8 cellular contexts compared by ENCODE assay signal in the genomic region with DNA sequence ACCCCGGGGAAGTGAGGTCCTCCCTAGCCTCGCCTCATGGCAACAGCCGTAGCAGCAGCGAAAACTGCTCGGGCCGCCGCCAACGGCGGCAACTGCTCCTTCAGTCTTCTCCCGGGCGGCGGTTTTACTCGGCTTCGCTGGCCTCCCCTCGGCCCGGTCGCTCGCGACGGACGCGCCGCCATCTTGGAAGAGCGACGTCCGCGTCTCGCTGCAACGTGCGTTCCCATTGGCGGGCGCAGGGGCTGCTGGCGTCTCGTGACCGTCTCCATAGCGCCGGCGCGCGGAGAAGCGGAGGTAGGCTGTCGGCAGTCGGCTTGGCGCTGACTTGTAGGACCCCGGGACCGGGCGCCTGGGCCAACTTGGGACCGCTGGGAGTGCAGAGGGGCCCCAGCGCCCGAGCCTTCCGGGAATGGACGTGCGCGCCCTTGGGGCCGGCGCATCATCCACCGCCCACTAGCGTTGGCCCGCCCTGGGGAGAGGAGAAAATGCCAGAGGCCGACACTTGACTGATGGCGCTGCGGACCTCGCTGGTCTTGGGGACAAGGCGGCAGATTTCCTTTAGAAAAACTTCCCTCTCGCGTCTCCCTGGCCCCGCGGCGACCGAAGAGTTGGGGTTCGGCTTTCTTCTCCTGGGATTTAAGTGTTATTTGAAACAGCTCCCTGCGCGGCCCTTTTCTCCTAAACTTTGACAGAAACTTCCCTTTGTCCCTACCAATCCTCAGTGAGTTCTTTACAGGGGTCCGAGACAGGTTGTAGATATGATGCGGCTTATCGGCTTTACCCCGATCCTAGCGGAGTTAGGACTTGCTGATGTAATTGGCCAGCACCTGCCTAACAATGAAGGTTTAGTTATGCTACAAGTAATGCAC. TPM values are rescaled to one million over a fixed set of nuclear protein-coding genes. Genes with fewer than 3 reads are reported as not detected.
A peak's percentile ranks its signal among the peaks of the same experiment; 100 is the strongest.
DNase-seq lines count a peak whose midpoint lies in the region; ATAC-seq and TF ChIP-seq lines count a peak whose summit lies in the region.

A gene with protein sequence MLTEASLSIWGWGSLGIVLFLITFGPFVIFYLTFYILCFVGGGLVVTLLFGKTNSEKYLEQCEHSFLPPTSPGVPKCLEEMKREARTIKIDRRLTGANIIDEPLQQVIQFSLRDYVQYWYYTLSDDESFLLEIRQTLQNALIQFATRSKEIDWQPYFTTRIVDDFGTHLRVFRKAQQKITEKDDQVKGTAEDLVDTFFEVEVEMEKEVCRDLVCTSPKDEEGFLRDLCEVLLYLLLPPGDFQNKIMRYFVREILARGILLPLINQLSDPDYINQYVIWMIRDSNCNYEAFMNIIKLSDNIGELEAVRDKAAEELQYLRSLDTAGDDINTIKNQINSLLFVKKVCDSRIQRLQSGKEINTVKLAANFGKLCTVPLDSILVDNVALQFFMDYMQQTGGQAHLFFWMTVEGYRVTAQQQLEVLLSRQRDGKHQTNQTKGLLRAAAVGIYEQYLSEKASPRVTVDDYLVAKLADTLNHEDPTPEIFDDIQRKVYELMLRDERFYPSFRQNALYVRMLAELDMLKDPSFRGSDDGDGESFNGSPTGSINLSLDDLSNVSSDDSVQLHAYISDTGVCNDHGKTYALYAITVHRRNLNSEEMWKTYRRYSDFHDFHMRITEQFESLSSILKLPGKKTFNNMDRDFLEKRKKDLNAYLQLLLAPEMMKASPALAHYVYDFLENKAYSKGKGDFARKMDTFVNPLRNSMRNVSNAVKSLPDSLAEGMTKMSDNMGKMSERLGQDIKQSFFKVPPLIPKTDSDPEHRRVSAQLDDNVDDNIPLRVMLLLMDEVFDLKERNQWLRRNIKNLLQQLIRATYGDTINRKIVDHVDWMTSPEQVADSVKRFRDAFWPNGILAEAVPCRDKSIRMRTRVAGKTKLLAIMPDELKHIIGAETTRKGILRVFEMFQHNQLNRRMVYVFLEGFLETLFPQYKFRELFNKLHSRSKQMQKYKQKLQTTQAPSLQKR (minus strand): TSS at position 193 of the 869 bp plus-strand sequence. CDS start 199 bp downstream, outside the sequence.

- peak within 1 kb of the TSS; percentile 69 to 93 (median 88) for H3K4me3 ChIP-seq in BLaER1 treated with 17β-estradiol and CSF1 and Interleukin-3, amounts not matched to agents 10 nM and 100 nM
- peak within 1 kb of the TSS; percentile 97 for H3K4me3 ChIP-seq in coronary artery

- intact Hi-C loops in left colon (cut with DNase I, micrococcal nuclease), result no loop called here

- H3K27me3 ChIP-seq in BLaER1 treated with 17β-estradiol and CSF1 and Interleukin-3, amounts not matched to agents 10 nM and 100 nM, result no peaks in the 10 kb centered on the region

- H3K27ac ChIP-seq in BLaER1 treated with 17β-estradiol and CSF1 and Interleukin-3, amounts not matched to agents 10 nM and 100 nM, result peak within 1 kb of the TSS; percentile 89 to 100 (median 95)
- H3K27ac ChIP-seq in coronary artery, result peak within 1 kb of the TSS; percentile 95 to 98

- ATAC-seq in HG03460 (IDR thresholded peaks at IDR 0.05; ENCODE audit: unreplicated experiment) (peak; percentile 95), left colon (peak; percentile 94)

- peaks cover 0 to 9% (median 0%) of the 10 kb centered on the region in 11 experiments; a peak in 5 of 22 replicates for H3K36me3 ChIP-seq in BLaER1 treated with 17β-estradiol and CSF1 and Interleukin-3, amounts not matched to agents 10 nM and 100 nM

- DNase-seq in GM19240 (ENCODE audit: insufficient read length, low spot score) (peak; percentile 43), NCI-H524 treated with DMSO at 0.1 percent for 48 hours (lab: John Stamatoyannopoulos, UW) (peak; percentile 42), coronary artery (ENCODE audit: low spot score) (peak; percentile 94), left colon (peak; percentile 91 to 94)
- peak; percentile 93 for DNase-seq in activated CD4-positive, alpha-beta T cell treated with anti-CD3 and anti-CD28 coated beads for 48 hours
- peak; percentile 89 for DNase-seq in stimulated activated CD4-positive, alpha-beta T cell treated with anti-CD3 and anti-CD28 coated beads, Interleukin-1b, Interleukin-23, amount 100 ng/mL, for 48 hours

- peaks cover 0 to 33% (median 3%) of the 10 kb centered on the region in 11 experiments; a peak in 8 of 22 replicates for H4K20me1 ChIP-seq in BLaER1 treated with 17β-estradiol and CSF1 and Interleukin-3, amounts not matched to agents 10 nM and 100 nM

- peak within 1 kb of the TSS; percentile 91 to 99 (median 96) for H3K9ac ChIP-seq in BLaER1 treated with 17β-estradiol and CSF1 and Interleukin-3, amounts not matched to agents 10 nM and 100 nM

- H3K4me1 ChIP-seq in BLaER1 treated with 17β-estradiol and CSF1 and Interleukin-3, amounts not matched to agents 10 nM and 100 nM, result peaks cover 17 to 43% (median 29%) of the 10 kb centered on the region in 10 experiments

- TF ChIP-seq CTCF in coronary artery (IDR thresholded peaks at IDR 0.05), result no peak

- H3K4me2 ChIP-seq in BLaER1 treated with 17β-estradiol and CSF1 and Interleukin-3, amounts not matched to agents 10 nM and 100 nM, result peak within 1 kb of the TSS; percentile 84 to 97 (median 88)

- H3K9me3 ChIP-seq in BLaER1 treated with 17β-estradiol and CSF1 and Interleukin-3, amounts not matched to agents 10 nM and 100 nM (replicated peaks in 1 of 11), result no peaks in the 10 kb centered on the region; a peak in 1 of 22 replicates

RNA-seq across cellular contexts. Expression of the gene that starts here (rescaled TPM):
- total RNA-seq in left colon, result 10 to 100 TPM; 63.2 to 63.8 TPM

Comparison
In these comparisons a context has a peak if more than half of its experiments do, and no peak if none do; other contexts are left out.
1. Peak in every context shown above with its lines: DNase-seq, ATAC-seq, H3K4me3 ChIP-seq and H3K27ac ChIP-seq.
2. DNase-seq: peak in every context shown above with its lines; median percentile 94 in coronary artery; 93 in activated CD4-positive, alpha-beta T cell treated with anti-CD3 and anti-CD28 coated beads for 48 hours; 92 in left colon; 89 in stimulated activated CD4-positive, alpha-beta T cell treated with anti-CD3 and anti-CD28 coated beads, Interleukin-1b, Interleukin-23, amount 100 ng/mL, for 48 hours; 43 in GM19240; 42 in NCI-H524 treated with DMSO at 0.1 percent for 48 hours.